In the genomic region with DNA sequence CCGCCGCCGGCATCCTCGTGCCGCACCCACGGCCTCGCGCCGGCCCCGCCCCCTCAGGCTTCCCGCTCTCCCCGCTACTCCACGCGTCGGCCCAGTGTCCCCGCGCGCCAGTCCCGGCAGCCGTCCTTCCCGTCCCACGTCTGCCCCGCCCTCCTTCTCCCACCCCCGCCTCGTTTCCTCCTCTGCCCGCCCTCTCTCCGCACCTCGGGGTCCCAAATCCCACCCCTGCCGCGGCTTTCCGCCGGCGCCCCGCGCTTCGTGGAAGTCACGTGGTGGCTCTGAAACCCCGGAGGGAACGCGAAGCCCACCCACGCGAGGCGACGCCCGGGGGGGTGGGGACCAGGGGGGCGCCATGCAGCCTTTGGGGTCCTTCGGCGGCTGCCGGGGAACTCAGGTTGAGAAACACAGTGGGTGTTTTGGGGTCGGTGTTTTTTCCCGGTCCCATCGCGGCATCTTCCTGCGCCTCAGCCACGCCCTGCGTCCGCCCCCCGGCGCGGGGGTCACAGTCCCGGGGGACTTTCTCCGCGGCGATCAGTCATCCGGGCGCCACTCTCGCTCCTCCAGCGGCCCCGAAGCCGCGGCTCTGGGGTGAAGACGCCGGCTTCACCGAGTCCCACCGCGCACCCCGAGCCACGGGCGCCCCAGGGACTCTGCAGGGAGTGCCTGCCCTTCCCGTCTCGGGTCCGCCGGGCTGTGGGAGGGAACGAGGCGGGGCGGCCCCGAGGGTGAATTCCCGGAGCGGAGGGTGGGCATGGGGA, we compare ENCODE assay signal across 8 cellular contexts. TPM values are rescaled to one million over a fixed set of nuclear protein-coding genes. Genes with fewer than 3 reads are reported as not detected.
DNase-seq lines count a peak whose midpoint lies in the region; ATAC-seq and TF ChIP-seq lines count a peak whose summit lies in the region.

TSS of gene BATF3 (minus strand) at position 2 of the 758 bp plus-strand sequence. CDS start 78 bp downstream, outside the sequence.

- peaks cover 16% of the 10 kb centered on the region for H3K4me1 Mint-ChIP-seq in brain

- DNase-seq in left kidney (ENCODE audit: low read depth, low spot score) (peak; percentile 59), A172 (ENCODE audit: low spot score) (no peak)
- DNase-seq in stimulated activated CD4-positive, alpha-beta T cell treated with anti-CD3 and anti-CD28 coated beads, Interleukin-4, amount 100 ng/mL, for 48 hours (ENCODE audit: low read depth in 2 of 2): peak; percentile 52 to 65

- peak within 1 kb of the TSS; percentile 82 to 89 (median 87) for H3K4me3 Mint-ChIP-seq in brain

- no peaks in the 10 kb centered on the region for H3K36me3 Mint-ChIP-seq in brain

- TF ChIP-seq CTCF in brain (conservative IDR thresholded peaks at IDR 0.05): no peak

- H3K27me3 Mint-ChIP-seq in brain: peaks cover 81% of the 10 kb centered on the region

- peaks cover 0 to 4% (median 0%) of the 10 kb centered on the region in 5 experiments for H3K9me3 Mint-ChIP-seq in brain

- peak; percentile 29 for ATAC-seq in GM18909 (IDR thresholded peaks at IDR 0.05; ENCODE audit: poor library complexity, unreplicated experiment)
- peak; percentile 26 for ATAC-seq in HG02973 (IDR thresholded peaks at IDR 0.05; ENCODE audit: unreplicated experiment)
- no peak for ATAC-seq in HG03095 (IDR thresholded peaks at IDR 0.05; ENCODE audit: unreplicated experiment)

- no peak within 1 kb of the TSS for H3K27ac Mint-ChIP-seq in brain

- intact Hi-C loops in T-helper 2 cell treated with Interferon-gamma antibody and Interleukin-4, amounts not matched to agents 100 ng/mL and 5 ng/mL, for 36 hours (cut with micrococcal nuclease): loop anchor here (1.0 to 5.0 kb wide), 6 partner anchors 21 to 159 kb away; partner anchors contain the start of genes ATF3 and FLVCR1

RNA-seq across cellular contexts. Expression of gene BATF3, which starts in this region (rescaled TPM):
- 35.3 and 37.3 TPM in 2 replicates for total RNA-seq in T-helper 2 cell treated with Interferon-gamma antibody and Interleukin-4, amounts not matched to agents 100 ng/mL and 5 ng/mL, for 36 hours
- 1.8 TPM for polyA plus RNA-seq in brain (ENCODE audit: insufficient read depth, low read depth, low replicate concordance)
- 1.6 and 2.1 TPM in 2 replicates for total RNA-seq in A172 (2014; rRNA removed; shearing (Covaris generic))

Comparison
In these comparisons a context has a peak if more than half of its experiments do, and no peak if none do; other contexts are left out.
1. RNA of gene BATF3 (total RNA-seq): 35.3 to 37.3 TPM in T-helper 2 cell treated with Interferon-gamma antibody and Interleukin-4, amounts not matched to agents 100 ng/mL and 5 ng/mL, for 36 hours; 1.6 to 2.1 TPM in A172; every median in the first group is over 10 times any median in the second.